Comparison of ENCODE assay signal across 15 cellular contexts in the genomic region with DNA sequence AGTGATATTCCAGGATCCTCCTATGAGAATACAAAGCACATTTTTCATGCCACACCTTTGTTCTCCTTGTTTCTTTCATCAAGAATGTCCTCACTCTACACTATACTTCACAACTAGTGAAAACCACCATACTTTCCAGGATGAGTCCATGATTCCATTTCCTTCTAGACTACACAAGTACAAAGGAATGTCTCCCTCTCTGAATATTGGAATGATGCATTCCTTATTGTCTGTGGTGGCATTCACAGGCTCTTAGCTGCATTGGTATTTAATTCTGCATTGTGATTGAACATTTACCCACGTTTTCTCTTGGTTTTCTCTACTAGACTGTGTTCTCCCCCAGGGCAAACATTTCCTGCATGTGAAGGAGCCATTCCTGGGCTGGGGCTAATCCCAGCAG.
DNase-seq lines count a peak whose midpoint lies in the region; TF ChIP-seq lines count a peak whose summit lies in the region.
"Had no signal": no experiment of that assay in that cellular context is flagged by ENCODE, and none has a peak within 500 bp of the region (broad histone marks: within the 10 kb centered on the region; RNA-seq: fewer than 3 reads in every experiment).

No MANE protein-coding gene starts in this region.

- H2BK5ac ChIP-seq in mesenchymal stem cell (ENCODE audit: low read depth, low read length, poor library complexity, severe bottlenecking): no peak overlapping the region

- no peaks in the 10 kb centered on the region for H3K9me2 ChIP-seq in MM.1S (replicated peaks; ENCODE audit: insufficient read depth, low read length)

- no peaks in the 10 kb centered on the region for H3K9me3 Mint-ChIP-seq in Caco-2 (ENCODE audit: unreplicated experiment)

- H2AFZ ChIP-seq in mesenchymal stem cell (ENCODE audit: low read depth, low read length) (no peak overlapping the region), MM.1S (ENCODE audit: low read length) (no peak overlapping the region)
- H2AFZ ChIP-seq: PC-9 had no signal

- no peak overlapping the region for H2BK120ac ChIP-seq in mesenchymal stem cell (ENCODE audit: low read depth, low read length)

- H3K9me3 ChIP-seq in mesenchymal stem cell (ENCODE audit: control insufficient read depth, low read length) (no peaks in the 10 kb centered on the region), MM.1S (replicated peaks; ENCODE audit: insufficient read depth, low read length) (no peaks in the 10 kb centered on the region), Caco-2 (no peaks in the 10 kb centered on the region), colonic mucosa (no peaks in the 10 kb centered on the region)
- H3K9me3 ChIP-seq: HAP-1 had no signal

- H3K9ac ChIP-seq in mesenchymal stem cell (ENCODE audit: low read length) (no peak overlapping the region), MM.1S (ENCODE audit: low read length) (no peak overlapping the region), colonic mucosa (ENCODE audit: low read depth in 2 of 2, low read length in 2 of 2) (no peak overlapping the region)

- H3K79me1 ChIP-seq in mesenchymal stem cell (replicated peaks; ENCODE audit: low read length, poor library complexity, severe bottlenecking): no peaks in the 10 kb centered on the region

- H4K8ac ChIP-seq in mesenchymal stem cell (ENCODE audit: low read length): no peak overlapping the region

- no peak overlapping the region for H3K27ac Mint-ChIP-seq in Caco-2 (ENCODE audit: unreplicated experiment)

- H2BK15ac ChIP-seq in mesenchymal stem cell (ENCODE audit: low read depth, poor library complexity, severe bottlenecking): no peak overlapping the region

- H3K4me2 ChIP-seq in mesenchymal stem cell (ENCODE audit: low read length, poor library complexity, severe bottlenecking): no peak overlapping the region
- no peak overlapping the region for H3K4me2 ChIP-seq in MM.1S (ENCODE audit: low read depth, low read length)
- H3K4me2 ChIP-seq: PC-9 had no signal

- H3K4me3 Mint-ChIP-seq in Caco-2 (ENCODE audit: unreplicated experiment): no peak overlapping the region
- H3K4me3 Mint-ChIP-seq: CD8-positive, alpha-beta memory T cell had no signal

- H3F3A ChIP-seq in MM.1S (ENCODE audit: insufficient read depth, low read length): no peaks in the 10 kb centered on the region

- no peak overlapping the region for H3K4ac ChIP-seq in mesenchymal stem cell (ENCODE audit: low read depth in 1 of 2, low read length in 2 of 2)

- H2BK12ac ChIP-seq in mesenchymal stem cell (ENCODE audit: low read length in 2 of 2): no peak overlapping the region

- no TSS peak for BruUV-seq in Caco-2 (replicated peaks; lab: Mats Ljungman, UMichigan)

- H3K36me3 ChIP-seq in mesenchymal stem cell (ENCODE audit: control insufficient read depth in 1 of 2, insufficient read depth in 2 of 2, low read depth in 1 of 2, low read length in 2 of 2): no peaks in the 10 kb centered on the region
- H3K36me3 ChIP-seq in MM.1S (replicated peaks; ENCODE audit: insufficient read depth, low read length): no peaks in the 10 kb centered on the region
- no peaks in the 10 kb centered on the region for H3K36me3 ChIP-seq in Caco-2 (ENCODE audit: control insufficient read depth, insufficient read depth, low read length)
- H3K36me3 ChIP-seq in colonic mucosa: no peaks in the 10 kb centered on the region
- H3K36me3 ChIP-seq: HAP-1 had no signal

- H3K27ac ChIP-seq in mesenchymal stem cell (ENCODE audit: low read length, poor library complexity, severe bottlenecking) (peak overlapping the region; percentile 70), MM.1S (ENCODE audit: low read length) (no peak overlapping the region), colonic mucosa (no peak overlapping the region), substantia nigra (ENCODE audit: low read depth, low read length, poor library complexity, severe bottlenecking) (no peak overlapping the region)
- H3K27ac ChIP-seq: PC-9, SK-N-MC had no signal

- WGBS in mesenchymal stem cell: 33% methylated on average over 1 of the region's 1 CpG

- intact Hi-C loops in Caco-2 (cut with micrococcal nuclease; ENCODE audit: unreplicated experiment) (no loop called here), colonic mucosa (cut with DNase I) (no loop called here)

- no peaks in the 10 kb centered on the region for H3K27me3 Mint-ChIP-seq in Caco-2 (ENCODE audit: insufficient read depth, unreplicated experiment)

- DNase-seq in AG20443 (ENCODE audit: low spot score) (peak; percentile 48), NCI-H226 (peak; percentile 5), epithelial cell of esophagus (ENCODE audit: low read depth) (peak; percentile 45), mesenchymal stem cell (no peak), MM.1S (no peak), Caco-2 (no peak), colonic mucosa (no peak), substantia nigra (lab: John Stamatoyannopoulos, UW) (no peak)
- DNase-seq: CD8-positive, alpha-beta memory T cell; DMS 273 treated with DMSO at 0.1 percent for 48 hours; NCI-H1048; NCI-H1694; PC-9 had no signal

- H3K14ac ChIP-seq in mesenchymal stem cell (ENCODE audit: low read length in 2 of 2): no peak overlapping the region

- TF ChIP-seq CTCF in epithelial cell of esophagus (IDR thresholded peaks at IDR 0.05; ENCODE audit: insufficient read depth, low read depth, low read length, missing control alignments) (no peak), MM.1S (IDR thresholded peaks at IDR 0.05; ENCODE audit: low read length) (no peak), Caco-2 (IDR thresholded peaks at IDR 0.05; ENCODE audit: insufficient read depth in 1 of 2, low read depth in 1 of 2, low read length in 1 of 2, severe bottlenecking in 1 of 2, unreplicated experiment in 1 of 2) (no peak), colonic mucosa (IDR thresholded peaks at IDR 0.05) (no peak)

- H3K4me1 Mint-ChIP-seq in Caco-2 (ENCODE audit: low read depth, unreplicated experiment): no peaks in the 10 kb centered on the region
- H3K4me1 Mint-ChIP-seq: CD8-positive, alpha-beta memory T cell had no signal

- H4K20me1 ChIP-seq in MM.1S (ENCODE audit: insufficient read depth, low read length): no peaks in the 10 kb centered on the region

- H3K27me3 ChIP-seq in mesenchymal stem cell (ENCODE audit: control insufficient read depth in 1 of 2, insufficient read depth in 1 of 2, low read length in 2 of 2) (no peaks in the 10 kb centered on the region), MM.1S (replicated peaks; ENCODE audit: insufficient read depth, low read length) (no peaks in the 10 kb centered on the region), Caco-2 (replicated peaks; ENCODE audit: control insufficient read depth, insufficient read depth, low read length) (no peaks in the 10 kb centered on the region), colonic mucosa (no peaks in the 10 kb centered on the region)

- H3K4me1 ChIP-seq in mesenchymal stem cell (ENCODE audit: control insufficient read depth, insufficient read depth, low read depth, low read length): no peaks in the 10 kb centered on the region
- H3K4me1 ChIP-seq in MM.1S (ENCODE audit: low read length): no peaks in the 10 kb centered on the region
- H3K4me1 ChIP-seq in Caco-2: no peaks in the 10 kb centered on the region
- H3K4me1 ChIP-seq in colonic mucosa: no peaks in the 10 kb centered on the region
- H3K4me1 ChIP-seq: HAP-1 had no signal

- H3K36me3 Mint-ChIP-seq in Caco-2 (ENCODE audit: insufficient read depth, unreplicated experiment): no peaks in the 10 kb centered on the region
- H3K36me3 Mint-ChIP-seq: CD8-positive, alpha-beta memory T cell had no signal

- CTCF ChIA-PET in Caco-2 (lab: Charles Lee): no interaction called here

- no peak overlapping the region for H4K91ac ChIP-seq in mesenchymal stem cell (ENCODE audit: low read length)

- H3K23ac ChIP-seq in mesenchymal stem cell (ENCODE audit: low read length in 2 of 2): no peak overlapping the region

- no peak overlapping the region for H2AK5ac ChIP-seq in mesenchymal stem cell (ENCODE audit: low read length, severe bottlenecking)

- no peaks in the 10 kb centered on the region for H3K79me2 ChIP-seq in MM.1S (ENCODE audit: low read length)

- no peak overlapping the region for H3K4me3 ChIP-seq in epithelial cell of esophagus (ENCODE audit: low read length)
- H3K4me3 ChIP-seq in mesenchymal stem cell (ENCODE audit: insufficient read depth in 1 of 2, low read depth in 1 of 2, low read length in 2 of 2): no peak overlapping the region
- H3K4me3 ChIP-seq in MM.1S (ENCODE audit: low read length): no peak overlapping the region
- no peak overlapping the region for H3K4me3 ChIP-seq in Caco-2 (ENCODE audit: low read depth, low read length)
- H3K4me3 ChIP-seq in colonic mucosa: no peak overlapping the region
- H3K4me3 ChIP-seq: HAP-1, PC-9, SK-N-MC had no signal

- no peak overlapping the region for H3K18ac ChIP-seq in mesenchymal stem cell (ENCODE audit: low read depth in 1 of 2, low read length in 2 of 2)

- POLR2A ChIA-PET in Caco-2 (lab: Charles Lee): no interaction called here

Comparison
In these comparisons a context has a peak if more than half of its experiments do, and no peak if none do; other contexts are left out.
1. DNase-seq: peak in AG20443 (single experiment), NCI-H226 (single experiment) and epithelial cell of esophagus (single experiment); none in mesenchymal stem cell (single experiment), MM.1S (single experiment), Caco-2 (0 of 2), colonic mucosa (single experiment) and substantia nigra (0 of 49).